Comparison of ENCODE assay signal across 33 cellular contexts in genomic region chr5:62190173-62190572, GRCh38.
"Had no signal": no experiment of that assay in that cellular context is flagged by ENCODE, and none has a peak within 500 bp of the region (broad histone marks: within the 10 kb centered on the region; RNA-seq: fewer than 3 reads in every experiment).

No MANE protein-coding gene starts in this region.

- H3K36me3 Mint-ChIP-seq: activated naive CD8-positive, alpha-beta T cell treated with anti-CD3 and anti-CD28 coated beads for 36 hours had no signal

- FAIRE-seq: TTC549 had no signal

- H3K27ac Mint-ChIP-seq: activated CD4-positive, alpha-beta T cell treated with anti-CD3 and anti-CD28 coated beads, Interleukin-2, amount 10 ng/mL, durations not matched to agents 24 days and 14 days; activated CD8-positive, alpha-beta T cell treated with anti-CD3 and anti-CD28 coated beads for 36 hours; activated T-cell treated with anti-CD3 and anti-CD28 coated beads, Interleukin-2, amount 50 U/mL, for 72 hours; activated T-helper 17 cell treated with anti-CD3 and anti-CD28 coated beads, Interleukin-2, amount 50 U/mL, for 72 hours had no signal

- DNase-seq: activated CD4-positive, alpha-beta T cell treated with anti-CD3 and anti-CD28 coated beads, Interleukin-2, amount 10 ng/mL, durations not matched to agents 24 days and 14 days; activated CD4-positive, alpha-beta T cell treated with anti-CD3 and anti-CD28 coated beads, Interleukin-2, amount 50 U/mL, for 4 hours; activated CD8-positive, alpha-beta T cell treated with anti-CD3 and anti-CD28 coated beads for 36 hours; activated effector memory CD4-positive, alpha-beta T cell treated with anti-CD3 and anti-CD28 coated beads, Interleukin-2, amount 50 U/mL, for 16 hours; activated naive CD4-positive, alpha-beta T cell; activated naive CD4-positive, alpha-beta T cell treated with anti-CD3 and anti-CD28 coated beads, Interleukin-2, amount 50 U/mL, for 16 hours; activated naive CD8-positive, alpha-beta T cell treated with anti-CD3 and anti-CD28 coated beads for 36 hours; activated T-cell treated with anti-CD3 and anti-CD28 coated beads, Interleukin-2, amount 50 U/mL, for 1 hour; activated T-cell treated with anti-CD3 and anti-CD28 coated beads, Interleukin-2, amount 50 U/mL, for 72 hours; amniotic stem cell; aorta; brain microvascular endothelial cell; central memory CD4-positive, alpha-beta T cell; Karpas-422; NCI-H1105; NCI-H1417 treated with DMSO at 0.1 percent for 48 hours; NCI-H187 treated with DMSO at 0.1 percent for 48 hours; NCI-H2081; NCI-H226; NCI-H446 treated with DMSO at 0.1 percent for 48 hours; NCI-H524; NCI-H69; PC-3; Peyer's patch; RPMI8226; SHP77 treated with DMSO at 0.1 percent for 48 hours; SK-N-SH; T-helper 1 cell; T-helper 2 cell; T-helper 9 cell had no signal

- H3K36me3 ChIP-seq: brain microvascular endothelial cell, Peyer's patch, SJSA1 had no signal

- H3K4me1 ChIP-seq: Peyer's patch, SJSA1 had no signal

- H3K27me3 ChIP-seq: brain microvascular endothelial cell, Peyer's patch, SJSA1 had no signal

- H3K4me2 ChIP-seq: SK-N-SH had no signal

- H3K4me1 Mint-ChIP-seq: activated CD4-positive, alpha-beta T cell treated with anti-CD3 and anti-CD28 coated beads, Interleukin-2, amount 10 ng/mL, durations not matched to agents 24 days and 14 days; activated T-helper 17 cell treated with anti-CD3 and anti-CD28 coated beads, Interleukin-2, amount 50 U/mL, for 72 hours had no signal

- H3K9me3 ChIP-seq: SJSA1, SK-N-SH had no signal

- H3K9ac ChIP-seq: SK-N-SH had no signal

- ATAC-seq: activated CD8-positive, alpha-beta T cell treated with anti-CD3 and anti-CD28 coated beads for 36 hours; activated T-cell treated with anti-CD3 and anti-CD28 coated beads, Interleukin-2, amount 50 U/mL, for 72 hours; activated T-helper 17 cell treated with anti-CD3 and anti-CD28 coated beads, Interleukin-2, amount 50 U/mL, for 72 hours; PC-3 had no signal

- H3K27ac ChIP-seq: brain microvascular endothelial cell, Peyer's patch, SJSA1 had no signal

- H3K4me3 Mint-ChIP-seq: activated CD4-positive, alpha-beta T cell treated with anti-CD3 and anti-CD28 coated beads, Interleukin-2, amount 10 ng/mL, durations not matched to agents 24 days and 14 days; activated CD8-positive, alpha-beta T cell treated with anti-CD3 and anti-CD28 coated beads for 36 hours; activated naive CD8-positive, alpha-beta T cell treated with anti-CD3 and anti-CD28 coated beads for 36 hours; activated T-cell treated with anti-CD3 and anti-CD28 coated beads, Interleukin-2, amount 50 U/mL, for 72 hours; activated T-helper 17 cell treated with anti-CD3 and anti-CD28 coated beads, Interleukin-2, amount 50 U/mL, for 72 hours had no signal

- H3K4me3 ChIP-seq: Peyer's patch, SJSA1 had no signal
